Comparison of ENCODE assay signal across 13 cellular contexts in the genomic region with DNA sequence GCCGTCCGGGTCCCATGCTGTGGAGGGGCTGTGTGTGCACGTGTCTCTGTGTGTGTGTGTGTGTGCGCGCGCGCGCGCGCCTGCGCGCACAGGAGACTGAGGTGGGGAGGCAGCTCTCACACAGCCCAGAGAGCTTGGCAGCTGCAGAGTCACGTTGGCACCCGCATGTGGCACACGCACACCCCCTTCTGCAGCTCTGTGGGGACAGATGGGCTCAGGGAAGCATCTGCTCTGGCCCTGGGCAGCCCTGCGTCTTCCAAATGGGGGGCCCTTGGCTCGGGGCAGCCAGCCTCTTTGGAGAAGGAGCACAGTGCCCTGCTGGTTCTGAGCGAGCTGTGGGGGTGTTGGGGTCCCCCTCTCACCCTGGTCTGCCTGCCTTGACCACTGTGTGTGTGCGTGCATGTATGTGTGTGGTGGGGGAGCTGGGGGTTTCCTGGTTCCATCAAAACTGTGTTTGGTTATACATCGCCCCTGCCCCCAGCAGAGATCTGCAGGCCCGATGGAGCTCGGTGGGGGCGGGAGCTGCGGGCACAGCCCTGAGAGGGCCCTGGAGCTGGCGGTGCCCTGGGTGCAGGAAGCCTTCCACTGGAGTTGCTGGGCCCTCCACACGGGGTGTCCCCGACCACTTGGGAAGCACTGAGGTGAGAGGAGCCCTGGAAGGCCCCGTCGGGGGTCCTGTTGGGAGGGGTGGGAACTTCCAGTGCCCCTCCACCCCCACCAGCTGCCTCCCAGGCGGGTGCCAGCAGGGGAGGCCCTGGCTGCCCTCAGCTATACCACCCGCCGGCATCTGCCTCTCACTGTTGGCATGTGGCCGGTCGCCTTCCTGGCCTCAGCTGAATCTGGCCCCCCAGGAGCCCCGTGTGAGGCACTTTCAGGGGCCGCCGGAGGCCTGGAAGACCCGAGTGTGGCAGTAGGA.
DNase-seq lines count a peak whose midpoint lies in the region; ATAC-seq and TF ChIP-seq lines count a peak whose summit lies in the region.
"Had no signal": no experiment of that assay in that cellular context is flagged by ENCODE, and none has a peak within 500 bp of the region (broad histone marks: within the 10 kb centered on the region; RNA-seq: fewer than 3 reads in every experiment).

No MANE protein-coding gene starts in this region.

- no peak overlapping the region for H3K27ac Mint-ChIP-seq in activated T-helper 17 cell treated with anti-CD3 and anti-CD28 coated beads, Interleukin-2, amount 50 U/mL, for 72 hours
- peak overlapping the region in 1 of 8 donors; percentile 19 for H3K27ac Mint-ChIP-seq in CD8-positive, alpha-beta memory T cell
- H3K27ac Mint-ChIP-seq: activated B cell treated with CpG ODN at 0.5 μM for 24 hours; CD4-positive, alpha-beta T cell had no signal

- no peak for TF ChIP-seq CTCF in HEK293 (tag by site-specific recombination; IDR thresholded peaks at IDR 0.05)

- no peaks in the 10 kb centered on the region for H3K9me3 ChIP-seq in HEK293 (ENCODE audit: control insufficient read depth, insufficient read depth, low read depth, low read length)
- H3K9me3 ChIP-seq in NT2/D1 (ENCODE audit: insufficient read depth, low read length) = no peaks in the 10 kb centered on the region
- no peaks in the 10 kb centered on the region for H3K9me3 ChIP-seq in CD8-positive, alpha-beta memory T cell (ENCODE audit: low read length)

- H3K27me3 Mint-ChIP-seq in activated T-helper 17 cell treated with anti-CD3 and anti-CD28 coated beads, Interleukin-2, amount 50 U/mL, for 72 hours = no peaks in the 10 kb centered on the region
- H3K27me3 Mint-ChIP-seq in CD8-positive, alpha-beta memory T cell = no peaks in the 10 kb centered on the region
- H3K27me3 Mint-ChIP-seq: activated B cell treated with CpG ODN at 0.5 μM for 24 hours; CD4-positive, alpha-beta T cell had no signal

- DNase-seq in NT2/D1 (ENCODE audit: low read depth, low spot score) = no peak
- peak; percentile 66 to 93 (median 84) for DNase-seq in head of caudate nucleus
- peak; percentile 57 for DNase-seq in retina
- DNase-seq in Kasumi-1 (lab: John Stamatoyannopoulos, UW) = no peak
- DNase-seq in CD8-positive, alpha-beta memory T cell = no peak
- no peak for DNase-seq in glomerular visceral epithelial cell (ENCODE audit: extremely low spot score)
- DNase-seq: activated B cell treated with CpG ODN at 0.5 μM for 24 hours; activated T-cell treated with anti-CD3 and anti-CD28 coated beads for 4 hours; aorta; CD4-positive, alpha-beta T cell had no signal

- H3K36me3 Mint-ChIP-seq in activated T-helper 17 cell treated with anti-CD3 and anti-CD28 coated beads, Interleukin-2, amount 50 U/mL, for 72 hours (ENCODE audit: low read depth) = peaks cover 20% of the 10 kb centered on the region
- peaks cover 0 to 55% (median 3%) of the 10 kb centered on the region in 3 donors for H3K36me3 Mint-ChIP-seq in CD8-positive, alpha-beta memory T cell

- H3K4me3 ChIP-seq in HEK293 (ENCODE audit: low read depth, low read length) (no peak overlapping the region), NT2/D1 (ENCODE audit: insufficient read length, low read depth) (no peak overlapping the region)
- no peak overlapping the region for H3K4me3 ChIP-seq in CD8-positive, alpha-beta memory T cell (ENCODE audit: low read length)
- H3K4me3 ChIP-seq: hepatocyte had no signal

- intact Hi-C loops in head of caudate nucleus (cut with DNase I) = loop anchor here (5.0 kb wide), 1 partner anchor 164 kb away; no protein-coding TSS in a partner anchor

- H3K9me3 Mint-ChIP-seq in activated T-helper 17 cell treated with anti-CD3 and anti-CD28 coated beads, Interleukin-2, amount 50 U/mL, for 72 hours = no peaks in the 10 kb centered on the region
- H3K9me3 Mint-ChIP-seq in CD8-positive, alpha-beta memory T cell = no peaks in the 10 kb centered on the region
- H3K9me3 Mint-ChIP-seq: activated B cell treated with CpG ODN at 0.5 μM for 24 hours; CD4-positive, alpha-beta T cell had no signal

- H3K9ac ChIP-seq in NT2/D1 (ENCODE audit: insufficient read length, low read depth) = peak overlapping the region; percentile 37

- H3K27ac ChIP-seq in HEK293 (ENCODE audit: extremely low read depth, low read depth, low read length) = no peak overlapping the region
- H3K27ac ChIP-seq in CD8-positive, alpha-beta memory T cell (ENCODE audit: low read depth, low read length) = no peak overlapping the region
- H3K27ac ChIP-seq: hepatocyte had no signal

- H3K4me1 ChIP-seq in HEK293 (ENCODE audit: control insufficient read depth, insufficient read depth, low read length) (0 out of 2 replicates have a peak, but pooled peaks cover 2% of the 10 kb centered on the region), NT2/D1 (ENCODE audit: insufficient read depth, insufficient read length) (peaks cover 28% of the 10 kb centered on the region)
- no peaks in the 10 kb centered on the region for H3K4me1 ChIP-seq in CD8-positive, alpha-beta memory T cell (ENCODE audit: insufficient read depth, low read length)

- no peaks in the 10 kb centered on the region for H3K27me3 ChIP-seq in NT2/D1 (ENCODE audit: insufficient read depth, insufficient read length)
- no peaks in the 10 kb centered on the region for H3K27me3 ChIP-seq in CD8-positive, alpha-beta memory T cell (ENCODE audit: insufficient read depth, low read length, poor library complexity, severe bottlenecking)
- H3K27me3 ChIP-seq: hepatocyte had no signal

- CTCF ChIA-PET in HEK293 (lab: Yijun Ruan, JAX) = interaction anchor here (0.5 to 1.2 kb wide), 8 partner anchors 9 to 230 kb away, joined by 3 to 4 read pairs (median 3); no protein-coding TSS in a partner anchor
- CTCF ChIA-PET in CD8-positive, alpha-beta memory T cell (lab: Charles Lee) = no interaction called here

- no peak for ATAC-seq in activated T-helper 17 cell treated with anti-CD3 and anti-CD28 coated beads, Interleukin-2, amount 50 U/mL, for 72 hours (replicated peaks)

- H3K4me1 Mint-ChIP-seq in activated T-helper 17 cell treated with anti-CD3 and anti-CD28 coated beads, Interleukin-2, amount 50 U/mL, for 72 hours = no peaks in the 10 kb centered on the region
- H3K4me1 Mint-ChIP-seq in CD8-positive, alpha-beta memory T cell = peaks cover 0 to 9% (median 7%) of the 10 kb centered on the region in 3 donors

- no peak overlapping the region for H3K4me3 Mint-ChIP-seq in activated T-helper 17 cell treated with anti-CD3 and anti-CD28 coated beads, Interleukin-2, amount 50 U/mL, for 72 hours
- H3K4me3 Mint-ChIP-seq in CD8-positive, alpha-beta memory T cell = no peak overlapping the region
- H3K4me3 Mint-ChIP-seq: activated B cell treated with CpG ODN at 0.5 μM for 24 hours; CD4-positive, alpha-beta T cell had no signal

- POLR2A ChIA-PET in HEK293 (lab: Yijun Ruan, JAX) = interaction anchor here (0.6 kb wide), 1 partner anchor 67 kb away, joined by 3 read pairs; the partner anchor contains the start of gene KDM4B
- POLR2A ChIA-PET in CD8-positive, alpha-beta memory T cell (lab: Charles Lee) = no interaction called here

- H3K36me3 ChIP-seq in HEK293 (ENCODE audit: control insufficient read depth in 2 of 2, insufficient read depth in 1 of 2, low read length in 2 of 2) = peaks cover 3 to 46% of the 10 kb centered on the region in 2 experiments; a peak in 2 of 3 replicates
- peaks cover 72% of the 10 kb centered on the region for H3K36me3 ChIP-seq in NT2/D1 (ENCODE audit: insufficient read depth, insufficient read length, low read length)
- H3K36me3 ChIP-seq in CD8-positive, alpha-beta memory T cell (ENCODE audit: insufficient read depth, low read length) = peaks cover 6% of the 10 kb centered on the region

TF ChIP-seq in HEK293, 187 proteins besides CTCF, POLR2A, EP300 and RAD21:
- peak; percentile 87 for TF ChIP-seq GLIS1 (tag by site-specific recombination; IDR thresholded peaks at IDR 0.05)
- peak; percentile 52 for TF ChIP-seq GLIS2 (tag by site-specific recombination; IDR thresholded peaks at IDR 0.05)
- TF ChIP-seq SCRT2 (tag by site-specific recombination; IDR thresholded peaks at IDR 0.05) = no peak
- TF ChIP-seq HOXA7 (CRISPR knock-in tag; IDR thresholded peaks at IDR 0.05; ENCODE audit: borderline replicate concordance) = no peak
- TF ChIP-seq ZNF677 (tag by site-specific recombination; IDR thresholded peaks at IDR 0.05) = no peak
- no peak for TF ChIP-seq ZNF37A (tag by site-specific recombination; IDR thresholded peaks at IDR 0.05)
- no peak for TF ChIP-seq ZNF626 (tag by site-specific recombination; IDR thresholded peaks at IDR 0.05)
- TF ChIP-seq ZIC2 (tag by site-specific recombination; IDR thresholded peaks at IDR 0.05) = peak; percentile 94
- TF ChIP-seq ZFHX2 (tag by site-specific recombination; conservative IDR thresholded peaks at IDR 0.05) = no peak
- no peak for TF ChIP-seq KLF7 (tag by site-specific recombination; IDR thresholded peaks at IDR 0.05; ENCODE audit: borderline replicate concordance)

Comparison
In these comparisons a context has a peak if more than half of its experiments do, and no peak if none do; other contexts are left out.
1. DNase-seq: peak in head of caudate nucleus (42 of 42) and retina (single experiment); none in NT2/D1 (single experiment), Kasumi-1 (0 of 2), CD8-positive, alpha-beta memory T cell (0 of 5) and glomerular visceral epithelial cell (single experiment).